In the genomic region with DNA sequence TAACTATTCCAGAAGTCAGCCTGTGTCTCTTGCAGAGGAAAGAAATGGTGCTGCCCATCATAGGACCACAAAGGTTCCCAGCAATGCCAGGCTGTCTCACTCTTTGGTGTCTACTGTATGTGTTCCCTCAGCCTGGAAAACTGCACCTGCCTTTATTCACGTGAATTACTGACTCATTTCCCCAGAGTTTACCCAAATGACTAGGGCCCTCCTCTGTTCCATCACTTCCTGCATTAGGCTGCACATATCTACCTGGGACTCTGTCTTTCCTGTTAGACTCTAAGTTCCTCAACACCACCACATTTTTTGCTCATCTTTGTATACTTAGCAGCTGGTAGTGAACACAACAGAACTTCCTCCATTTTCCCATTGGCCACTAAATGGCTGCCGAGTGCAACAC, we compare ENCODE assay signal across 14 cellular contexts.
DNase-seq lines count a peak whose midpoint lies in the region; FAIRE-seq and TF ChIP-seq lines count a peak whose summit lies in the region.
"Had no signal": no experiment of that assay in that cellular context is flagged by ENCODE, and none has a peak within 500 bp of the region (broad histone marks: within the 10 kb centered on the region; RNA-seq: fewer than 3 reads in every experiment).

No MANE protein-coding gene starts in this region.

- H3K4me3 ChIP-seq in bronchial epithelial cell (ENCODE audit: low read depth, low read length) = no peak overlapping the region
- H3K4me3 ChIP-seq in MG63 = no peak overlapping the region
- H3K4me3 ChIP-seq: GM23248 had no signal

- no peak for TF ChIP-seq CTCF in bronchial epithelial cell (IDR thresholded peaks at IDR 0.05; ENCODE audit: insufficient read depth, low read length, severe bottlenecking)

- no peaks in the 10 kb centered on the region for H3K36me3 ChIP-seq in bronchial epithelial cell (ENCODE audit: control insufficient read depth, insufficient read depth, low read length)
- no peaks in the 10 kb centered on the region for H3K36me3 ChIP-seq in MG63

- FAIRE-seq in GM18507 (lab: Jason Lieb, UNC) (peak; percentile 9), bronchial epithelial cell (lab: Jason Lieb, UNC) (peak; percentile 66)
- FAIRE-seq: A204.1 had no signal

- H3K9me3 ChIP-seq in MG63 = no peaks in the 10 kb centered on the region

- no peaks in the 10 kb centered on the region for H3K27me3 ChIP-seq in bronchial epithelial cell (ENCODE audit: control insufficient read depth, insufficient read depth, low read length)
- no peaks in the 10 kb centered on the region for H3K27me3 ChIP-seq in MG63

- DNase-seq in DMS53 (lab: John Stamatoyannopoulos, UW) (peak; percentile 89), GM18507 (ENCODE audit: extremely low spot score, insufficient read length, low read depth) (no peak), bronchial epithelial cell (ENCODE audit: low read depth) (peak; percentile 49), kidney tubule cell (ENCODE audit: low spot score) (peak; percentile 72), COLO829 (ENCODE audit: low spot score) (no peak), KG1 (lab: John Stamatoyannopoulos, UW) (no peak), MG63 (no peak)
- DNase-seq: C1 segment of cervical spinal cord; CD4-positive, alpha-beta T cell; DMS153; GF-D8; GM23248; H9 had no signal

Comparison
In these comparisons a context has a peak if more than half of its experiments do, and no peak if none do; other contexts are left out.
1. DNase-seq: peak in DMS53 (single experiment), bronchial epithelial cell (single experiment) and kidney tubule cell (single experiment); none in GM18507 (single experiment), COLO829 (single experiment), KG1 (single experiment) and MG63 (single experiment).